ENCODE assay signal across 8 cellular contexts in the genomic region with DNA sequence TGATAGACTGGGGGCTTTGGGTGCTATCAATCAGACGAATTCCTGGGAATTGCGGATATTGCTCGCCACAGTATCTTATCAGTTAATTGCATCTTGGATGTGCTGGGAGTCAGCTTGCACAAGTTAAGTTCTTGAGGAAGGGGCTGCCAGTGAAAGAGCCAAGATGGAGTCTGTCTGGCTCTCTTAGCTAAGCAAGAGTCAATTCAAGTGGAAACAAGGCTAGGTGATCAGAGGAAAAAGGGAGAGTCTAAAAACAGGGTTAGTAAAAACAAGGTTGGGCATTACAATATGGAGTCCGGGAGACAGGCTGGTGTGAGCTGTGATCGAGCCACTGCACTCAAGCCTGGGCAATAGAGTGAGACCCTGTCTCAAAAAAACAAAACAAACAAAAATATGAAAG. TPM values are rescaled to one million over a fixed set of nuclear protein-coding genes. Genes with fewer than 3 reads are reported as not detected.
A peak's percentile ranks its signal among the peaks of the same experiment; 100 is the strongest.
DNase-seq lines count a peak whose midpoint lies in the region; ATAC-seq and TF ChIP-seq lines count a peak whose summit lies in the region.
"Not testable (repeated sequence)": the region's sequence is repeated elsewhere in the genome, so short reads cannot be mapped to it uniquely, and the experiment has no call there.

No MANE protein-coding gene starts in this region.

- BruUV-seq in Caco-2 (replicated peaks; lab: Mats Ljungman, UMichigan); mammary epithelial cell (replicated peaks; lab: Mats Ljungman, UMichigan): not testable (repeated sequence)

- H3K79me2 ChIP-seq in OCI-LY1 (ENCODE audit: insufficient read depth, low read length), result peaks cover 33% of the 10 kb centered on the region
- peaks cover 63% of the 10 kb centered on the region for H3K79me2 ChIP-seq in mammary epithelial cell (ENCODE audit: insufficient read depth, low read length)

- not testable (repeated sequence) for H3K9me3 ChIP-seq in Caco-2; OCI-LY1 (ENCODE audit: low read length); mammary epithelial cell (replicated peaks; ENCODE audit: insufficient read depth, low read length)

- not testable (repeated sequence) for DNase-seq in Caco-2; activated CD4-positive, alpha-beta T cell treated with anti-CD3 and anti-CD28 coated beads, Interleukin-2, amount 10 ng/mL, durations not matched to agents 7 days and 5 days; activated naive CD4-positive, alpha-beta T cell treated with anti-CD3 and anti-CD28 coated beads, Interleukin-2, amount 10 ng/mL, durations not matched to agents 7 days and 5 days; mammary epithelial cell; memory B cell (ENCODE audit: low spot score in 2 of 2); neural crest cell (ENCODE audit: low read depth, low spot score); type B pancreatic cell (ENCODE audit: extremely low spot score, unreplicated experiment)

- not testable (repeated sequence) for H3K9ac ChIP-seq in OCI-LY1 (ENCODE audit: low read length); mammary epithelial cell (ENCODE audit: insufficient read depth, low read length)

- H3K4me1 Mint-ChIP-seq in Caco-2 (ENCODE audit: low read depth, unreplicated experiment) (peaks cover 27% of the 10 kb centered on the region), memory B cell (peaks cover 27% of the 10 kb centered on the region), neural crest cell (peaks cover 52% of the 10 kb centered on the region), type B pancreatic cell (ENCODE audit: unreplicated experiment) (peaks cover 13% of the 10 kb centered on the region)
- H3K4me1 Mint-ChIP-seq in activated CD4-positive, alpha-beta T cell treated with anti-CD3 and anti-CD28 coated beads, Interleukin-2, amount 10 ng/mL, durations not matched to agents 7 days and 5 days, result peaks cover 61% of the 10 kb centered on the region
- H3K4me1 Mint-ChIP-seq in activated naive CD4-positive, alpha-beta T cell treated with anti-CD3 and anti-CD28 coated beads, Interleukin-2, amount 10 ng/mL, durations not matched to agents 7 days and 5 days, result peaks cover 56% of the 10 kb centered on the region

- H3F3A ChIP-seq in OCI-LY1 (ENCODE audit: insufficient read depth, low read length), result not testable (repeated sequence)

- peaks cover 17% of the 10 kb centered on the region for H3K36me3 Mint-ChIP-seq in Caco-2 (ENCODE audit: insufficient read depth, unreplicated experiment)
- peaks cover 12% of the 10 kb centered on the region for H3K36me3 Mint-ChIP-seq in activated CD4-positive, alpha-beta T cell treated with anti-CD3 and anti-CD28 coated beads, Interleukin-2, amount 10 ng/mL, durations not matched to agents 7 days and 5 days (ENCODE audit: low read depth)
- H3K36me3 Mint-ChIP-seq in activated naive CD4-positive, alpha-beta T cell treated with anti-CD3 and anti-CD28 coated beads, Interleukin-2, amount 10 ng/mL, durations not matched to agents 7 days and 5 days; neural crest cell (ENCODE audit: low read depth); type B pancreatic cell: not testable (repeated sequence)
- H3K36me3 Mint-ChIP-seq in memory B cell, result peaks cover 11% of the 10 kb centered on the region

- H3K27ac ChIP-seq in OCI-LY1 (ENCODE audit: low read depth, low read length, poor library complexity, severe bottlenecking), result peak overlapping the region; percentile 63
- not testable (repeated sequence) for H3K27ac ChIP-seq in mammary epithelial cell (ENCODE audit: insufficient read depth, low read depth, low read length)

- H3K36me3 ChIP-seq in Caco-2 (ENCODE audit: control insufficient read depth, insufficient read depth, low read length); mammary epithelial cell (ENCODE audit: insufficient read depth, low read length): not testable (repeated sequence)
- peaks cover 14% of the 10 kb centered on the region; the same call in 1 of the 2 replicates for H3K36me3 ChIP-seq in OCI-LY1 (ENCODE audit: insufficient read depth, low read length)

- H3K27ac Mint-ChIP-seq in Caco-2 (ENCODE audit: unreplicated experiment); activated CD4-positive, alpha-beta T cell treated with anti-CD3 and anti-CD28 coated beads, Interleukin-2, amount 10 ng/mL, durations not matched to agents 7 days and 5 days; activated naive CD4-positive, alpha-beta T cell treated with anti-CD3 and anti-CD28 coated beads, Interleukin-2, amount 10 ng/mL, durations not matched to agents 7 days and 5 days; neural crest cell (ENCODE audit: unreplicated experiment); type B pancreatic cell: not testable (repeated sequence)
- H3K27ac Mint-ChIP-seq in memory B cell, result peak overlapping the region; percentile 91

- not testable (repeated sequence) for H3K27me3 ChIP-seq in Caco-2 (replicated peaks; ENCODE audit: control insufficient read depth, insufficient read depth, low read length); OCI-LY1 (ENCODE audit: insufficient read depth, low read length); mammary epithelial cell (ENCODE audit: insufficient read depth, low read length)

- H3K4me3 ChIP-seq in Caco-2 (ENCODE audit: low read depth, low read length); OCI-LY1 (ENCODE audit: low read depth, low read length, poor library complexity, severe bottlenecking); mammary epithelial cell (replicated peaks in 1 of 3; ENCODE audit: insufficient read depth in 1 of 3, low read depth in 2 of 3, low read length in 3 of 3): not testable (repeated sequence)

- in situ Hi-C loops in mammary epithelial cell (cut with MboI; ENCODE audit: low sequenced_read_pairs in 2 of 2), result not testable (repeated sequence)

- H2AFZ ChIP-seq in OCI-LY1 (ENCODE audit: low read length), result 0 out of 2 replicates have a peak overlapping the region, but pooled peaks have one; percentile 6
- H2AFZ ChIP-seq in mammary epithelial cell (ENCODE audit: low read depth, low read length), result peak overlapping the region; percentile 5

- H3K4me1 ChIP-seq in Caco-2 (peaks cover 14% of the 10 kb centered on the region), OCI-LY1 (ENCODE audit: insufficient read depth, low read length, severe bottlenecking) (peaks cover 51% of the 10 kb centered on the region), mammary epithelial cell (ENCODE audit: insufficient read depth, low read length) (peaks cover 22% of the 10 kb centered on the region)

- not testable (repeated sequence) for ATAC-seq in memory B cell (ENCODE audit: low read depth)

- intact Hi-C loops in Caco-2 (cut with micrococcal nuclease; ENCODE audit: unreplicated experiment), result loop anchor here (2.0 kb wide), 1 partner anchor 83 kb away; no protein-coding TSS in a partner anchor
- intact Hi-C loops in mammary epithelial cell (cut with micrococcal nuclease), result not testable (repeated sequence)

- H3K4me3 Mint-ChIP-seq in Caco-2 (ENCODE audit: unreplicated experiment) (peak overlapping the region; percentile 93), memory B cell (peak overlapping the region; percentile 59), neural crest cell (peak overlapping the region; percentile 98), type B pancreatic cell (peak overlapping the region; percentile 100)
- peak overlapping the region; percentile 18 for H3K4me3 Mint-ChIP-seq in activated CD4-positive, alpha-beta T cell treated with anti-CD3 and anti-CD28 coated beads, Interleukin-2, amount 10 ng/mL, durations not matched to agents 7 days and 5 days
- H3K4me3 Mint-ChIP-seq in activated naive CD4-positive, alpha-beta T cell treated with anti-CD3 and anti-CD28 coated beads, Interleukin-2, amount 10 ng/mL, durations not matched to agents 7 days and 5 days, result peak overlapping the region; percentile 29

- not testable (repeated sequence) for H3K27me3 Mint-ChIP-seq in Caco-2 (ENCODE audit: insufficient read depth, unreplicated experiment); activated CD4-positive, alpha-beta T cell treated with anti-CD3 and anti-CD28 coated beads, Interleukin-2, amount 10 ng/mL, durations not matched to agents 7 days and 5 days; activated naive CD4-positive, alpha-beta T cell treated with anti-CD3 and anti-CD28 coated beads, Interleukin-2, amount 10 ng/mL, durations not matched to agents 7 days and 5 days; memory B cell; neural crest cell (ENCODE audit: low read depth); type B pancreatic cell

- POLR2A ChIA-PET in Caco-2 (lab: Charles Lee); activated CD4-positive, alpha-beta T cell treated with anti-CD3 and anti-CD28 coated beads, Interleukin-2, amount 10 ng/mL, durations not matched to agents 7 days and 5 days (lab: Charles Lee): not testable (repeated sequence)

- TF ChIP-seq CTCF in Caco-2 (IDR thresholded peaks at IDR 0.05; ENCODE audit: insufficient read depth in 1 of 2, low read depth in 1 of 2, low read length in 1 of 2, severe bottlenecking in 1 of 2, unreplicated experiment in 1 of 2); OCI-LY1 (IDR thresholded peaks at IDR 0.05; ENCODE audit: low read length); mammary epithelial cell (conservative IDR thresholded peaks at IDR 0.05 in 1 of 2, IDR thresholded peaks at IDR 0.05 in 1 of 2; ENCODE audit: extremely low read depth in 1 of 2, insufficient read depth in 1 of 2, low read depth in 1 of 2, low read length in 2 of 2); neural crest cell (conservative IDR thresholded peaks at IDR 0.05); type B pancreatic cell (conservative IDR thresholded peaks at IDR 0.05): not testable (repeated sequence)

- not testable (repeated sequence) for H3K4me2 ChIP-seq in OCI-LY1 (ENCODE audit: low read length); mammary epithelial cell (ENCODE audit: insufficient read depth, low read depth, low read length)

- H4K20me1 ChIP-seq in OCI-LY1 (ENCODE audit: insufficient read depth, low read length); mammary epithelial cell (ENCODE audit: insufficient read depth, low read length): not testable (repeated sequence)

- CTCF ChIA-PET in Caco-2 (lab: Charles Lee); activated naive CD4-positive, alpha-beta T cell treated with anti-CD3 and anti-CD28 coated beads, Interleukin-2, amount 10 ng/mL, durations not matched to agents 7 days and 5 days (lab: Charles Lee); mammary epithelial cell (lab: Charles Lee; ENCODE audit: low non-redundant PET): not testable (repeated sequence)
- CTCF ChIA-PET in activated CD4-positive, alpha-beta T cell treated with anti-CD3 and anti-CD28 coated beads, Interleukin-2, amount 10 ng/mL, durations not matched to agents 7 days and 5 days (lab: Charles Lee), result interaction anchor here (1.6 kb wide), 1 partner anchor 9 kb away, joined by 5 read pairs; no protein-coding TSS in a partner anchor

- H3K9me2 ChIP-seq in OCI-LY1 (ENCODE audit: low read depth, low read length), result not testable (repeated sequence)

- dilution Hi-C loops in mammary epithelial cell (cut with HindIII; ENCODE audit: low sequenced_read_pairs), result not testable (repeated sequence)

- WGBS in mammary epithelial cell (ENCODE audit: low coverage, missing lambda C conversion rate), result 98% methylated on average over 5 of the region's 5 CpGs

- not testable (repeated sequence) for H3K9me3 Mint-ChIP-seq in Caco-2 (ENCODE audit: unreplicated experiment); activated CD4-positive, alpha-beta T cell treated with anti-CD3 and anti-CD28 coated beads, Interleukin-2, amount 10 ng/mL, durations not matched to agents 7 days and 5 days; activated naive CD4-positive, alpha-beta T cell treated with anti-CD3 and anti-CD28 coated beads, Interleukin-2, amount 10 ng/mL, durations not matched to agents 7 days and 5 days; memory B cell; neural crest cell; type B pancreatic cell

RNA-seq across cellular contexts. Expression of gene GEMIN5, which starts 1.4 kb away (rescaled TPM):
- total RNA-seq in Caco-2 (2022), result 20.7 and 22.7 TPM in 2 replicates
- 10 to 100 TPM; 15.7 to 17.8 TPM for total RNA-seq in activated CD4-positive, alpha-beta T cell treated with anti-CD3 and anti-CD28 coated beads, Interleukin-2, amount 10 ng/mL, durations not matched to agents 7 days and 5 days
- 10 to 100 TPM; 21.2 to 23.0 TPM for total RNA-seq in mammary epithelial cell
- 12.6 TPM for polyA plus RNA-seq in mammary epithelial cell
- polyA minus RNA-seq in mammary epithelial cell, result 49.3 TPM
- total RNA-seq in neural crest cell, result 34.3 and 35.3 TPM in 2 replicates
- 13.8 and 22.5 TPM in 2 replicates for total RNA-seq in type B pancreatic cell (ENCODE audit: low replicate concordance)

RNA-seq across cellular contexts. Expression of gene MRPL22, which starts 1.5 kb away (rescaled TPM):
- total RNA-seq in Caco-2 (2022) (84.8 and 87.8 TPM in 2 replicates), mammary epithelial cell (10 to 100 TPM in 1 of 2 donors, 1 to 10 TPM in 1; 7.7 to 58.1 TPM), neural crest cell (59.5 and 62.4 TPM in 2 replicates), type B pancreatic cell (ENCODE audit: low replicate concordance) (41.1 and 54.9 TPM in 2 replicates)
- total RNA-seq in activated CD4-positive, alpha-beta T cell treated with anti-CD3 and anti-CD28 coated beads, Interleukin-2, amount 10 ng/mL, durations not matched to agents 7 days and 5 days, result 10 to 100 TPM; 44.2 to 51.0 TPM
- 35.5 TPM for polyA plus RNA-seq in mammary epithelial cell
- polyA minus RNA-seq in mammary epithelial cell, result 10.1 TPM

Comparison
In these comparisons a context has a peak if more than half of its experiments do, and no peak if none do; other contexts are left out.
1. H3K4me3 Mint-ChIP-seq: peak in every context shown above with its lines; median percentile 100 in type B pancreatic cell; 98 in neural crest cell; 93 in Caco-2; 59 in memory B cell; 29 in activated naive CD4-positive, alpha-beta T cell treated with anti-CD3 and anti-CD28 coated beads, Interleukin-2, amount 10 ng/mL, durations not matched to agents 7 days and 5 days; 18 in activated CD4-positive, alpha-beta T cell treated with anti-CD3 and anti-CD28 coated beads, Interleukin-2, amount 10 ng/mL, durations not matched to agents 7 days and 5 days.